1 cellular context compared by ENCODE assay signal in the genomic region with DNA sequence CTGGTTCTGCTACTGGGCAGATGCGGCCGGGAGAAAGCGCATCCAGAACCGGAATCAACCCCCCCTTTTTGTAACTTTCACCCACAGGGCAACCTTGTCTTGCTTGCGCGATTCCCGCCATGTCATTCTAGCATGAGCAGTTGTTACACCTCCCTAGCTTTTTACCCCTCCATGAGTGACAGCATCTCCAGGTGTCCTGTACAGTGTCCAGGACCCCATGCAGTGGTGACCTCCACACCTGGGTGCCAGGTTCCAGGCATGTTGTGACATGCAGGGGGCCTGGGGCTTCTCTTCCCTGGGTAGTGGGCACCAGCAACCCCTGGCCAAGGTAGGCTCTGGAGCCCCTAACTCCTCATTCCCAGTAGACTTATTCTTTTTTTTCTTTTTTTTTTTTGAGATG.
TF ChIP-seq lines count a peak whose summit lies in the region.

No MANE protein-coding gene starts in this region.

TF ChIP-seq in HepG2, 621 proteins besides CTCF, POLR2A, EP300 and RAD21:
- TF ChIP-seq, protein P1, sequence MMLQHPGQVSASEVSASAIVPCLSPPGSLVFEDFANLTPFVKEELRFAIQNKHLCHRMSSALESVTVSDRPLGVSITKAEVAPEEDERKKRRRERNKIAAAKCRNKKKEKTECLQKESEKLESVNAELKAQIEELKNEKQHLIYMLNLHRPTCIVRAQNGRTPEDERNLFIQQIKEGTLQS (CRISPR knock-in tag; IDR thresholded peaks at IDR 0.05): no peak
- no peak for TF ChIP-seq IKZF1 (IDR thresholded peaks at IDR 0.05)
- TF ChIP-seq, protein P2, sequence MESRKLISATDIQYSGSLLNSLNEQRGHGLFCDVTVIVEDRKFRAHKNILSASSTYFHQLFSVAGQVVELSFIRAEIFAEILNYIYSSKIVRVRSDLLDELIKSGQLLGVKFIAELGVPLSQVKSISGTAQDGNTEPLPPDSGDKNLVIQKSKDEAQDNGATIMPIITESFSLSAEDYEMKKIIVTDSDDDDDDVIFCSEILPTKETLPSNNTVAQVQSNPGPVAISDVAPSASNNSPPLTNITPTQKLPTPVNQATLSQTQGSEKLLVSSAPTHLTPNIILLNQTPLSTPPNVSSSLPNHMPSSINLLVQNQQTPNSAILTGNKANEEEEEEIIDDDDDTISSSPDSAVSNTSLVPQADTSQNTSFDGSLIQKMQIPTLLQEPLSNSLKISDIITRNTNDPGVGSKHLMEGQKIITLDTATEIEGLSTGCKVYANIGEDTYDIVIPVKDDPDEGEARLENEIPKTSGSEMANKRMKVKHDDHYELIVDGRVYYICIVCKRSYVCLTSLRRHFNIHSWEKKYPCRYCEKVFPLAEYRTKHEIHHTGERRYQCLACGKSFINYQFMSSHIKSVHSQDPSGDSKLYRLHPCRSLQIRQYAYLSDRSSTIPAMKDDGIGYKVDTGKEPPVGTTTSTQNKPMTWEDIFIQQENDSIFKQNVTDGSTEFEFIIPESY (CRISPR knock-in tag; IDR thresholded peaks at IDR 0.05): 0 out of 2 replicates have a peak, but pooled peaks have one; percentile 16
- TF ChIP-seq, protein P3, sequence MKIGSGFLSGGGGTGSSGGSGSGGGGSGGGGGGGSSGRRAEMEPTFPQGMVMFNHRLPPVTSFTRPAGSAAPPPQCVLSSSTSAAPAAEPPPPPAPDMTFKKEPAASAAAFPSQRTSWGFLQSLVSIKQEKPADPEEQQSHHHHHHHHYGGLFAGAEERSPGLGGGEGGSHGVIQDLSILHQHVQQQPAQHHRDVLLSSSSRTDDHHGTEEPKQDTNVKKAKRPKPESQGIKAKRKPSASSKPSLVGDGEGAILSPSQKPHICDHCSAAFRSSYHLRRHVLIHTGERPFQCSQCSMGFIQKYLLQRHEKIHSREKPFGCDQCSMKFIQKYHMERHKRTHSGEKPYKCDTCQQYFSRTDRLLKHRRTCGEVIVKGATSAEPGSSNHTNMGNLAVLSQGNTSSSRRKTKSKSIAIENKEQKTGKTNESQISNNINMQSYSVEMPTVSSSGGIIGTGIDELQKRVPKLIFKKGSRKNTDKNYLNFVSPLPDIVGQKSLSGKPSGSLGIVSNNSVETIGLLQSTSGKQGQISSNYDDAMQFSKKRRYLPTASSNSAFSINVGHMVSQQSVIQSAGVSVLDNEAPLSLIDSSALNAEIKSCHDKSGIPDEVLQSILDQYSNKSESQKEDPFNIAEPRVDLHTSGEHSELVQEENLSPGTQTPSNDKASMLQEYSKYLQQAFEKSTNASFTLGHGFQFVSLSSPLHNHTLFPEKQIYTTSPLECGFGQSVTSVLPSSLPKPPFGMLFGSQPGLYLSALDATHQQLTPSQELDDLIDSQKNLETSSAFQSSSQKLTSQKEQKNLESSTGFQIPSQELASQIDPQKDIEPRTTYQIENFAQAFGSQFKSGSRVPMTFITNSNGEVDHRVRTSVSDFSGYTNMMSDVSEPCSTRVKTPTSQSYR (CRISPR knock-in tag; IDR thresholded peaks at IDR 0.05; ENCODE audit: borderline replicate concordance): no peak
- TF ChIP-seq, protein P4, sequence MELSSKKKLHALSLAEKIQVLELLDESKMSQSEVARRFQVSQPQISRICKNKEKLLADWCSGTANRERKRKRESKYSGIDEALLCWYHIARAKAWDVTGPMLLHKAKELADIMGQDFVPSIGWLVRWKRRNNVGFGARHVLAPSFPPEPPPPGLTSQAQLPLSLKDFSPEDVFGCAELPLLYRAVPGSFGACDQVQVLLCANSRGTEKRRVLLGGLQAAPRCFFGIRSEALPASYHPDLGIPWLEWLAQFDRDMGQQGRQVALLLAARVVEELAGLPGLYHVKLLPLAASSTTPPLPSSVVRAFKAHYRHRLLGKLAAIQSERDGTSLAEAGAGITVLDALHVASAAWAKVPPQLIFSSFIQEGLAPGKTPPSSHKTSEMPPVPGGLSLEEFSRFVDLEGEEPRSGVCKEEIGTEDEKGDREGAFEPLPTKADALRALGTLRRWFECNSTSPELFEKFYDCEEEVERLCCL (CRISPR knock-in tag; IDR thresholded peaks at IDR 0.05; ENCODE audit: borderline replicate concordance): no peak
- TF ChIP-seq, protein P5, sequence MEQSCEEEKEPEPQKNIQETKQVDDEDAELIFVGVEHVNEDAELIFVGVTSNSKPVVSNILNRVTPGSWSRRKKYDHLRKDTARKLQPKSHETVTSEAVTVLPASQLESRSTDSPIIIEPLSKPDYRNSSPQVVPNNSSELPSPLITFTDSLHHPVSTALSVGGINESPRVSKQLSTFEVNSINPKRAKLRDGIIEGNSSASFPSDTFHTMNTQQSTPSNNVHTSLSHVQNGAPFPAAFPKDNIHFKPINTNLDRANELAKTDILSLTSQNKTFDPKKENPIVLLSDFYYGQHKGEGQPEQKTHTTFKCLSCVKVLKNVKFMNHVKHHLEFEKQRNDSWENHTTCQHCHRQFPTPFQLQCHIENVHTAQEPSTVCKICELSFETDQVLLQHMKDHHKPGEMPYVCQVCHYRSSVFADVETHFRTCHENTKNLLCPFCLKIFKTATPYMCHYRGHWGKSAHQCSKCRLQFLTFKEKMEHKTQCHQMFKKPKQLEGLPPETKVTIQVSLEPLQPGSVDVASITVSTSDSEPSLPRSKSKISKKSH (CRISPR knock-in tag; IDR thresholded peaks at IDR 0.05; ENCODE audit: borderline replicate concordance): no peak
- TF ChIP-seq NFKBIZ (CRISPR knock-in tag; IDR thresholded peaks at IDR 0.05): no peak
- no peak for TF ChIP-seq ETV6 (CRISPR knock-in tag; conservative IDR thresholded peaks at IDR 0.05)
TF ChIP-seq in HepG2: peak in this region for 1.
